Comparison of ENCODE assay signal across 17 cellular contexts in genomic region chr13:53342623-53343022, GRCh38.
A peak's percentile ranks its signal among the peaks of the same experiment; 100 is the strongest.
DNase-seq lines count a peak whose midpoint lies in the region; ATAC-seq and TF ChIP-seq lines count a peak whose summit lies in the region.
"Had no signal": no experiment of that assay in that cellular context is flagged by ENCODE, and none has a peak within 500 bp of the region (broad histone marks: within the 10 kb centered on the region; RNA-seq: fewer than 3 reads in every experiment).

No MANE protein-coding gene starts in this region.

- TF ChIP-seq CTCF in HEK293 (tag by site-specific recombination; IDR thresholded peaks at IDR 0.05): no peak
- TF ChIP-seq CTCF in WTC11 (IDR thresholded peaks at IDR 0.05): no peak
- TF ChIP-seq CTCF in progenitor cell of endocrine pancreas (IDR thresholded peaks at IDR 0.05; ENCODE audit: unreplicated experiment): peak; percentile 6

- no peak overlapping the region for H3K4me3 ChIP-seq in HEK293 (ENCODE audit: low read depth, low read length)
- H3K4me3 ChIP-seq in iPS-20b (ENCODE audit: low read length): peak overlapping the region; percentile 30; the same call in 1 of the 2 replicates
- H3K4me3 ChIP-seq: PC-9 had no signal

- H3K9me3 Mint-ChIP-seq in WTC11 (peaks cover 7% of the 10 kb centered on the region), progenitor cell of endocrine pancreas (ENCODE audit: low read depth) (no peaks in the 10 kb centered on the region)
- peaks cover 17% of the 10 kb centered on the region for H3K9me3 Mint-ChIP-seq in stimulated activated effector memory CD8-positive, alpha-beta T cell treated with anti-CD3 and anti-CD28 coated beads, Interleukin-12 subunit alpha, Interleukin-12 subunit beta, amount 100 ng/mL, for 72 hours

- CTCF ChIA-PET in HEK293 (lab: Yijun Ruan, JAX): no interaction called here
- CTCF ChIA-PET in WTC11 (lab: Charles Lee): interaction anchor here (1.0 to 1.6 kb wide), 5 partner anchors 12 to 92 kb away, joined by 3 to 7 read pairs (median 4); no protein-coding TSS in a partner anchor
- CTCF ChIA-PET in HEK293T (lab: Yijun Ruan, JAX): no interaction called here

- peak overlapping the region; percentile 2; the same call in 1 of the 2 replicates for H3K9ac ChIP-seq in iPS-20b (ENCODE audit: low read depth, low read length)

- POLR2A ChIA-PET in HEK293 (lab: Yijun Ruan, JAX) (no interaction called here), WTC11 (lab: Charles Lee) (no interaction called here), HEK293T (lab: Yijun Ruan, JAX) (no interaction called here)

- H3K27me3 ChIP-seq in iPS-20b (ENCODE audit: insufficient read depth, low read length): peaks cover 71% of the 10 kb centered on the region

- H3K27ac ChIP-seq in HEK293 (ENCODE audit: extremely low read depth, low read depth, low read length) (no peak overlapping the region), iPS-20b (ENCODE audit: low read length) (no peak overlapping the region)
- H3K27ac ChIP-seq: PC-9 had no signal

- no peak overlapping the region for H3K27ac Mint-ChIP-seq in WTC11
- no peak overlapping the region for H3K27ac Mint-ChIP-seq in progenitor cell of endocrine pancreas
- H3K27ac Mint-ChIP-seq in stimulated activated effector memory CD8-positive, alpha-beta T cell treated with anti-CD3 and anti-CD28 coated beads, Interleukin-12 subunit alpha, Interleukin-12 subunit beta, amount 100 ng/mL, for 72 hours: no peak overlapping the region
- H3K27ac Mint-ChIP-seq: CD4-positive, CD25-positive, alpha-beta regulatory T cell; IgD-negative memory B cell had no signal

- no peak for DNase-seq in WTC11 (ENCODE audit: low spot score)
- DNase-seq in progenitor cell of endocrine pancreas (ENCODE audit: low spot score, unreplicated experiment): no peak
- no peak for DNase-seq in HEK293T (ENCODE audit: extremely low spot score)
- DNase-seq in DMS79 treated with DMSO at 0.1 percent for 48 hours (lab: John Stamatoyannopoulos, UW): no peak
- no peak for DNase-seq in stimulated activated effector memory CD8-positive, alpha-beta T cell treated with anti-CD3 and anti-CD28 coated beads, Interleukin-12 subunit alpha, Interleukin-12 subunit beta, amount 100 ng/mL, for 72 hours (ENCODE audit: low spot score in 2 of 2)
- DNase-seq: CD4-positive, CD25-positive, alpha-beta regulatory T cell; Karpas-422; NCI-H187; NCI-H446; NCI-H526; PC-9; RPMI8226; SHP77 had no signal

- no peaks in the 10 kb centered on the region for H3K36me3 ChIP-seq in HEK293 (ENCODE audit: control insufficient read depth in 2 of 2, insufficient read depth in 1 of 2, low read length in 2 of 2)
- no peaks in the 10 kb centered on the region for H3K36me3 ChIP-seq in iPS-20b (ENCODE audit: insufficient read depth, low read depth, low read length)

- no peaks in the 10 kb centered on the region for H3K36me3 Mint-ChIP-seq in WTC11
- H3K36me3 Mint-ChIP-seq in progenitor cell of endocrine pancreas (ENCODE audit: insufficient read depth): no peaks in the 10 kb centered on the region
- no peaks in the 10 kb centered on the region for H3K36me3 Mint-ChIP-seq in stimulated activated effector memory CD8-positive, alpha-beta T cell treated with anti-CD3 and anti-CD28 coated beads, Interleukin-12 subunit alpha, Interleukin-12 subunit beta, amount 100 ng/mL, for 72 hours
- H3K36me3 Mint-ChIP-seq: CD4-positive, CD25-positive, alpha-beta regulatory T cell; IgD-negative memory B cell had no signal

- H3K4me1 Mint-ChIP-seq in WTC11 (peaks cover 16% of the 10 kb centered on the region), progenitor cell of endocrine pancreas (ENCODE audit: low read depth) (peaks cover 3% of the 10 kb centered on the region)
- no peaks in the 10 kb centered on the region for H3K4me1 Mint-ChIP-seq in stimulated activated effector memory CD8-positive, alpha-beta T cell treated with anti-CD3 and anti-CD28 coated beads, Interleukin-12 subunit alpha, Interleukin-12 subunit beta, amount 100 ng/mL, for 72 hours
- H3K4me1 Mint-ChIP-seq: CD4-positive, CD25-positive, alpha-beta regulatory T cell; IgD-negative memory B cell had no signal

- H3K4me1 ChIP-seq in HEK293 (ENCODE audit: control insufficient read depth, insufficient read depth, low read length) (no peaks in the 10 kb centered on the region), iPS-20b (ENCODE audit: insufficient read depth, low read length) (peaks cover 22% of the 10 kb centered on the region; the same call in 1 of the 2 replicates)

- H3K27me3 Mint-ChIP-seq in WTC11 (ENCODE audit: low read depth) (peaks cover 93% of the 10 kb centered on the region), progenitor cell of endocrine pancreas (no peaks in the 10 kb centered on the region)
- H3K27me3 Mint-ChIP-seq: CD4-positive, CD25-positive, alpha-beta regulatory T cell; IgD-negative memory B cell had no signal

- H3K9me3 ChIP-seq in HEK293 (ENCODE audit: control insufficient read depth, insufficient read depth, low read depth, low read length) (no peaks in the 10 kb centered on the region), iPS-20b (ENCODE audit: insufficient read depth, low read depth, low read length) (no peaks in the 10 kb centered on the region)

- no peak overlapping the region for H3K4me3 Mint-ChIP-seq in WTC11
- H3K4me3 Mint-ChIP-seq in progenitor cell of endocrine pancreas (ENCODE audit: low read depth): no peak overlapping the region
- H3K4me3 Mint-ChIP-seq in stimulated activated effector memory CD8-positive, alpha-beta T cell treated with anti-CD3 and anti-CD28 coated beads, Interleukin-12 subunit alpha, Interleukin-12 subunit beta, amount 100 ng/mL, for 72 hours: no peak overlapping the region
- H3K4me3 Mint-ChIP-seq: CD4-positive, CD25-positive, alpha-beta regulatory T cell; IgD-negative memory B cell had no signal

- ATAC-seq in WTC11 (peak; percentile 57), HG02938 (IDR thresholded peaks at IDR 0.05; ENCODE audit: unreplicated experiment) (no peak)
- no peak for ATAC-seq in stimulated activated effector memory CD8-positive, alpha-beta T cell treated with anti-CD3 and anti-CD28 coated beads, Interleukin-12 subunit alpha, Interleukin-12 subunit beta, amount 100 ng/mL, for 72 hours

TF ChIP-seq in HEK293, 187 proteins besides CTCF, POLR2A, EP300 and RAD21:
- 0 out of 2 replicates have a peak, but pooled peaks have one; percentile 18 for TF ChIP-seq SCRT2 (tag by site-specific recombination; IDR thresholded peaks at IDR 0.05)
- TF ChIP-seq ZNF311 (tag by site-specific recombination; IDR thresholded peaks at IDR 0.05; ENCODE audit: borderline replicate concordance): no peak

TF ChIP-seq in WTC11, 78 proteins besides CTCF, POLR2A, EP300 and RAD21 (continues in another document):
- TF ChIP-seq NR3C1 (CRISPR knock-in tag; conservative IDR thresholded peaks at IDR 0.05; ENCODE audit: low read depth) (no peak), CREM (CRISPR knock-in tag; IDR thresholded peaks at IDR 0.05) (no peak), FOXJ3 (CRISPR knock-in tag; IDR thresholded peaks at IDR 0.05; ENCODE audit: borderline replicate concordance) (no peak), IRF2 (CRISPR knock-in tag; IDR thresholded peaks at IDR 0.05; ENCODE audit: borderline replicate concordance, low read depth) (no peak), TCF7 (CRISPR knock-in tag; IDR thresholded peaks at IDR 0.05; ENCODE audit: low read depth) (no peak), HMGXB4 (CRISPR knock-in tag; IDR thresholded peaks at IDR 0.05) (no peak), CREB1 (CRISPR knock-in tag; IDR thresholded peaks at IDR 0.05) (no peak), FOXP1 (CRISPR knock-in tag; IDR thresholded peaks at IDR 0.05; ENCODE audit: borderline replicate concordance) (no peak), JAZF1 (CRISPR knock-in tag; IDR thresholded peaks at IDR 0.05) (no peak), RELA (CRISPR knock-in tag; IDR thresholded peaks at IDR 0.05; ENCODE audit: borderline replicate concordance) (no peak)

TF ChIP-seq in HEK293T, 16 proteins besides CTCF, POLR2A, EP300 and RAD21:
- no peak for TF ChIP-seq FOXK2 (IDR thresholded peaks at IDR 0.05)
- no peak for TF ChIP-seq LEF1 (IDR thresholded peaks at IDR 0.05; ENCODE audit: borderline replicate concordance)
- no peak for TF ChIP-seq HDGF (IDR thresholded peaks at IDR 0.05; ENCODE audit: borderline replicate concordance)
- TF ChIP-seq TARDBP (IDR thresholded peaks at IDR 0.05): no peak
- TF ChIP-seq FOXM1 (IDR thresholded peaks at IDR 0.05; ENCODE audit: borderline replicate concordance): no peak
- TF ChIP-seq BHLHE40 (IDR thresholded peaks at IDR 0.05; ENCODE audit: borderline replicate concordance): no peak
- TF ChIP-seq FOXA1 (IDR thresholded peaks at IDR 0.05): no peak
- no peak for TF ChIP-seq ARNT (IDR thresholded peaks at IDR 0.05)
- TF ChIP-seq SUZ12 (IDR thresholded peaks at IDR 0.05): no peak
- TF ChIP-seq CTBP1 (IDR thresholded peaks at IDR 0.05; ENCODE audit: borderline replicate concordance): no peak
- no peak for TF ChIP-seq ZNF384 (IDR thresholded peaks at IDR 0.05)
- TF ChIP-seq L3MBTL2 (conservative IDR thresholded peaks at IDR 0.05): no peak
- TF ChIP-seq SP1 (IDR thresholded peaks at IDR 0.05): no peak
- no peak for TF ChIP-seq NFRKB (IDR thresholded peaks at IDR 0.05)
- TF ChIP-seq PKNOX1 (IDR thresholded peaks at IDR 0.05): no peak
- no peak for TF ChIP-seq ELF4 (IDR thresholded peaks at IDR 0.05)
TF ChIP-seq in HEK293T: peak in this region for 0.
